34 cellular contexts compared by ENCODE assay signal in the genomic region with DNA sequence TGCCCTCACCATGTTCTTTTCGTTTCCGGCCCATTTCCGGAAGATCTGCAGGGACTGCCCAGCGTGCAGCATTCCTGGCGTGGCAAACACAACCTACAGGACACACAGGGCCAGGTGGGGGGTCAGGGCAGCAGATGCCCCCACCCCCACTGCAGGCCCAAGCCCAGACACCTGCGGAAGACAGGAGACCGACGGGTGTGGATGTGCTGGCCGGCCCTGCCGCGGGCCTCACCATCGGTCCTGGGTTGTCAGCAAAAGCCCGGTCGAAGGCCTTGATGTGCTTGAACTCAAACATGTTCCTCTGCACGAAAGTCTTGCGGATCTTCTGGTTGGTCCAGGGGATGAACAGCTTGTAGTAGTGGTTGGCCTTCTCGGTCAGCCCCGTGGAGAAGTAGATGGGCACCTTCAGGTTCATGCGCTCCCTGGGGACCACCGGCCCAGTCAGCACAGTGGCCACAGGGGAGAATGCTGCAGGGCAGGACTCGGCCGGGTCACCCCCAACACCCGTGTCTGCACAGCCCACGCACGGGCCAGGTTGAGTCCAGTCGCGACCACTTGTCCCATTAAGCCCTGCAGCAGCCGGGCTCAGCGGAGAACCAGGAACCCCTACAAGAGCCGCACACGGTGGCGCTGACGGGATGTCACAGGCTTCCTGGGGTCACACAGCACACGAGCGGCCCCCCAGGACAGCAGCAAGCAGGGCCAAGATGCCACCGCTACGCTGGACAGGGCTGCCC.
"Had no signal": no experiment of that assay in that cellular context is flagged by ENCODE, and none has a peak within 500 bp of the region (broad histone marks: within the 10 kb centered on the region; RNA-seq: fewer than 3 reads in every experiment).

No MANE protein-coding gene starts in this region.

- FAIRE-seq: keratinocyte, TTC549 had no signal

- H3K9ac ChIP-seq: parathyroid adenoma had no signal

- H3K4me3 ChIP-seq: adrenal gland, cardiac muscle cell, colonic mucosa, gastroesophageal sphincter, right atrium auricular region, uterus had no signal

- H3K79me2 ChIP-seq: parathyroid adenoma had no signal

- H3K27me3 ChIP-seq: adrenal gland, cardiac muscle cell, colonic mucosa, gastroesophageal sphincter, right atrium auricular region, uterus had no signal

- H3K9me3 Mint-ChIP-seq: activated naive CD8-positive, alpha-beta T cell treated with anti-CD3 and anti-CD28 coated beads for 36 hours; brain; nephron progenitor cell; T-helper 1 cell treated with Interleukin-12 subunit alpha and Interleukin-12 subunit beta and Interleukin-4 antibody, amounts not matched to agents 30 μg/mL and 1 μg/mL, for 36 hours; type B pancreatic cell had no signal

- H3K27me3 Mint-ChIP-seq: activated naive CD8-positive, alpha-beta T cell treated with anti-CD3 and anti-CD28 coated beads for 36 hours; brain; type B pancreatic cell had no signal

- H3K4me1 ChIP-seq: parathyroid adenoma had no signal

- DNase-seq: activated CD4-positive, alpha-beta T cell treated with anti-CD3 and anti-CD28 coated beads for 48 hours; activated CD4-positive, alpha-beta T cell treated with anti-CD3 and anti-CD28 coated beads, Interleukin-2, amount 50 U/mL, for 48 hours; activated CD8-positive, alpha-beta memory T cell treated with anti-CD3 and anti-CD28 coated beads for 24 hours; activated effector memory CD4-positive, alpha-beta T cell treated with Interleukin-2 at 50 U/mL for 16 hours; activated naive CD4-positive, alpha-beta T cell treated with Interleukin-2 at 50 U/mL for 16 hours; activated naive CD8-positive, alpha-beta T cell treated with anti-CD3 and anti-CD28 coated beads for 36 hours; adrenal gland; aorta; cerebellar nuclear complex; colonic mucosa; effector CD8-positive, alpha-beta T cell; erythroblast; head of caudate nucleus; hippocampal formation; left cardiac atrium; left ventricle myocardium superior; mammary epithelial cell; nephron progenitor cell; nucleus accumbens; stimulated activated naive CD8-positive, alpha-beta T cell treated with anti-CD3 and anti-CD28 coated beads, Interleukin-15, Interleukin-2, amounts not matched to agents 100 U/mL and 50 U/mL, for 24 hours; substantia nigra; T-helper 9 cell; uterus had no signal

- H3K36me3 ChIP-seq: colonic mucosa, uterus had no signal

- H3K27ac Mint-ChIP-seq: activated naive CD8-positive, alpha-beta T cell treated with anti-CD3 and anti-CD28 coated beads for 36 hours; nephron progenitor cell; T-helper 1 cell treated with Interleukin-12 subunit alpha and Interleukin-12 subunit beta and Interleukin-4 antibody, amounts not matched to agents 30 μg/mL and 1 μg/mL, for 36 hours; type B pancreatic cell had no signal

- H3K27ac ChIP-seq: adrenal gland, cardiac muscle cell, colonic mucosa, parathyroid adenoma, right atrium auricular region, VCaP had no signal

- H3K4me3 Mint-ChIP-seq: activated naive CD8-positive, alpha-beta T cell treated with anti-CD3 and anti-CD28 coated beads for 36 hours; brain; nephron progenitor cell; T-helper 1 cell treated with Interleukin-12 subunit alpha and Interleukin-12 subunit beta and Interleukin-4 antibody, amounts not matched to agents 30 μg/mL and 1 μg/mL, for 36 hours; type B pancreatic cell had no signal

- H2AFZ ChIP-seq: parathyroid adenoma had no signal

- H3K9me3 ChIP-seq: adrenal gland, colonic mucosa, gastroesophageal sphincter, right atrium auricular region, uterus had no signal

- ATAC-seq: activated CD4-positive, CD25-positive, alpha-beta regulatory T cell treated with anti-CD3 and anti-CD28 coated beads, Interleukin-2, amount 50 U/mL, for 24 hours; gastroesophageal sphincter; left cardiac atrium; left ventricle myocardium superior; stimulated activated naive CD8-positive, alpha-beta T cell treated with anti-CD3 and anti-CD28 coated beads, Interleukin-15, Interleukin-2, amounts not matched to agents 100 U/mL and 50 U/mL, for 24 hours had no signal
